Comparison of ENCODE assay signal across 9 cellular contexts in genomic region chr10:31467791-31468535, GRCh38.
DNase-seq lines count a peak whose midpoint lies in the region; ATAC-seq and TF ChIP-seq lines count a peak whose summit lies in the region.
"Had no signal": no experiment of that assay in that cellular context is flagged by ENCODE, and none has a peak within 500 bp of the region (broad histone marks: within the 10 kb centered on the region; RNA-seq: fewer than 3 reads in every experiment).

No MANE protein-coding gene starts in this region.

- no peak for ATAC-seq in HG03280 (IDR thresholded peaks at IDR 0.05; ENCODE audit: unreplicated experiment)

- no peaks in the 10 kb centered on the region for H3K9me2 ChIP-seq in MM.1S (replicated peaks; ENCODE audit: insufficient read depth, low read length)

- no peaks in the 10 kb centered on the region for H3K27me3 ChIP-seq in GM06990 (replicated peaks; ENCODE audit: control insufficient read depth, insufficient read depth, low read length)
- H3K27me3 ChIP-seq in MM.1S (replicated peaks; ENCODE audit: insufficient read depth, low read length): no peaks in the 10 kb centered on the region
- no peaks in the 10 kb centered on the region for H3K27me3 ChIP-seq in neural progenitor cell

- DNase-seq in GM06990 (ENCODE audit: extremely low read depth, insufficient read length) (no peak), MM.1S (peak; percentile 41), epithelial cell of prostate (ENCODE audit: low read depth, low spot score) (peak; percentile 46), neural progenitor cell (ENCODE audit: low spot score) (peak; percentile 4)
- DNase-seq in effector CD8-positive, alpha-beta T cell (lab: John Stamatoyannopoulos, UW): no peak
- DNase-seq in stimulated activated CD4-positive, alpha-beta T cell treated with anti-CD3 and anti-CD28 coated beads, Interleukin-4, amount 100 ng/mL, for 4 hours: no peak
- no peak for DNase-seq in activated CD4-positive, alpha-beta memory T cell treated with anti-CD3 and anti-CD28 coated beads, Interleukin-2, amount 10 ng/mL, durations not matched to agents 7 days and 5 days

- H3K9me3 ChIP-seq in MM.1S (replicated peaks; ENCODE audit: insufficient read depth, low read length): 0 out of 2 replicates have a peak, but pooled peaks cover 4% of the 10 kb centered on the region
- H3K9me3 ChIP-seq in neural progenitor cell (ENCODE audit: low read depth): peaks cover 3% of the 10 kb centered on the region

- TF ChIP-seq CTCF in GM06990 (IDR thresholded peaks at IDR 0.05; ENCODE audit: insufficient read depth, low read length, poor library complexity, severe bottlenecking) (peak; percentile 33), MM.1S (IDR thresholded peaks at IDR 0.05; ENCODE audit: low read length) (peak; percentile 54), neural progenitor cell (IDR thresholded peaks at IDR 0.05) (peak; percentile 44)

- no peaks in the 10 kb centered on the region for H3K4me1 ChIP-seq in MM.1S (ENCODE audit: low read length)
- H3K4me1 ChIP-seq in neural progenitor cell: no peaks in the 10 kb centered on the region

- H3K4me1 Mint-ChIP-seq in neural progenitor cell: no peaks in the 10 kb centered on the region
- H3K4me1 Mint-ChIP-seq in activated CD4-positive, alpha-beta memory T cell treated with anti-CD3 and anti-CD28 coated beads, Interleukin-2, amount 10 ng/mL, durations not matched to agents 7 days and 5 days: no peaks in the 10 kb centered on the region

- H3K36me3 Mint-ChIP-seq in neural progenitor cell: peaks cover 53% of the 10 kb centered on the region
- peaks cover 55% of the 10 kb centered on the region for H3K36me3 Mint-ChIP-seq in activated CD4-positive, alpha-beta memory T cell treated with anti-CD3 and anti-CD28 coated beads, Interleukin-2, amount 10 ng/mL, durations not matched to agents 7 days and 5 days (ENCODE audit: low read depth)

- no peaks in the 10 kb centered on the region for H3K27me3 Mint-ChIP-seq in neural progenitor cell (ENCODE audit: insufficient read depth, low read depth)
- no peaks in the 10 kb centered on the region for H3K27me3 Mint-ChIP-seq in activated CD4-positive, alpha-beta memory T cell treated with anti-CD3 and anti-CD28 coated beads, Interleukin-2, amount 10 ng/mL, durations not matched to agents 7 days and 5 days

- H3K9me3 Mint-ChIP-seq in neural progenitor cell: peaks cover 40% of the 10 kb centered on the region
- H3K9me3 Mint-ChIP-seq in activated CD4-positive, alpha-beta memory T cell treated with anti-CD3 and anti-CD28 coated beads, Interleukin-2, amount 10 ng/mL, durations not matched to agents 7 days and 5 days: peaks cover 25% of the 10 kb centered on the region

- H3K9ac ChIP-seq in MM.1S (ENCODE audit: low read length): no peak overlapping the region
- H3K9ac ChIP-seq in neural progenitor cell: no peak overlapping the region

- H3K79me2 ChIP-seq in MM.1S (ENCODE audit: low read length) (no peaks in the 10 kb centered on the region), neural progenitor cell (ENCODE audit: low read depth) (no peaks in the 10 kb centered on the region)

- H3K27ac Mint-ChIP-seq in neural progenitor cell: no peak overlapping the region
- no peak overlapping the region for H3K27ac Mint-ChIP-seq in activated CD4-positive, alpha-beta memory T cell treated with anti-CD3 and anti-CD28 coated beads, Interleukin-2, amount 10 ng/mL, durations not matched to agents 7 days and 5 days

- H3K4me3 Mint-ChIP-seq in neural progenitor cell: no peak overlapping the region
- H3K4me3 Mint-ChIP-seq in activated CD4-positive, alpha-beta memory T cell treated with anti-CD3 and anti-CD28 coated beads, Interleukin-2, amount 10 ng/mL, durations not matched to agents 7 days and 5 days: no peak overlapping the region

- CTCF ChIA-PET in activated CD4-positive, alpha-beta memory T cell treated with anti-CD3 and anti-CD28 coated beads, Interleukin-2, amount 10 ng/mL, durations not matched to agents 7 days and 5 days (lab: Charles Lee): interaction anchor here (0.5 kb wide), 1 partner anchor 118 kb away, joined by 4 read pairs; no protein-coding TSS in a partner anchor

- H3K27ac ChIP-seq in MM.1S (ENCODE audit: low read length) (no peak overlapping the region), epithelial cell of prostate (no peak overlapping the region), neural progenitor cell (no peak overlapping the region)
- H3K27ac ChIP-seq: SK-N-MC had no signal

- H2AFZ ChIP-seq in MM.1S (ENCODE audit: low read length): no peak overlapping the region
- H2AFZ ChIP-seq in neural progenitor cell (replicated peaks): no peak overlapping the region

- no peak overlapping the region for H3K4me2 ChIP-seq in MM.1S (ENCODE audit: low read depth, low read length)
- H3K4me2 ChIP-seq in neural progenitor cell: no peak overlapping the region

- H4K20me1 ChIP-seq in MM.1S (ENCODE audit: insufficient read depth, low read length): no peaks in the 10 kb centered on the region
- no peaks in the 10 kb centered on the region for H4K20me1 ChIP-seq in neural progenitor cell (ENCODE audit: low read depth)

- H3K4me3 ChIP-seq in GM06990 (replicated peaks; ENCODE audit: low read depth, low read length): no peak overlapping the region
- H3K4me3 ChIP-seq in MM.1S (ENCODE audit: low read length): no peak overlapping the region
- H3K4me3 ChIP-seq in neural progenitor cell: no peak overlapping the region
- H3K4me3 ChIP-seq: SK-N-MC had no signal

- H3K36me3 ChIP-seq in GM06990 (ENCODE audit: control insufficient read depth, insufficient read depth, low read length) (peaks cover 7% of the 10 kb centered on the region), MM.1S (replicated peaks; ENCODE audit: insufficient read depth, low read length) (peaks cover 3% of the 10 kb centered on the region; the same call in 1 of the 2 replicates), neural progenitor cell (peaks cover 4% of the 10 kb centered on the region)

- POLR2A ChIA-PET in activated CD4-positive, alpha-beta memory T cell treated with anti-CD3 and anti-CD28 coated beads, Interleukin-2, amount 10 ng/mL, durations not matched to agents 7 days and 5 days (lab: Charles Lee): no interaction called here

- no peaks in the 10 kb centered on the region for H3F3A ChIP-seq in MM.1S (ENCODE audit: insufficient read depth, low read length)
- H3F3A ChIP-seq in neural progenitor cell (ENCODE audit: low read depth): no peaks in the 10 kb centered on the region

Comparison
In these comparisons a context has a peak if more than half of its experiments do, and no peak if none do; other contexts are left out.
1. DNase-seq: peak in MM.1S (single experiment), epithelial cell of prostate (single experiment) and neural progenitor cell (single experiment); none in GM06990 (single experiment), effector CD8-positive, alpha-beta T cell (single experiment), stimulated activated CD4-positive, alpha-beta T cell treated with anti-CD3 and anti-CD28 coated beads, Interleukin-4, amount 100 ng/mL, for 4 hours (0 of 2) and activated CD4-positive, alpha-beta memory T cell treated with anti-CD3 and anti-CD28 coated beads, Interleukin-2, amount 10 ng/mL, durations not matched to agents 7 days and 5 days (single experiment).
2. Peak in every context shown above with its lines, with median percentiles within 50 percentile points of each other: CTCF ChIP-seq.